Comparison of ENCODE assay signal across 11 cellular contexts in the genomic region with DNA sequence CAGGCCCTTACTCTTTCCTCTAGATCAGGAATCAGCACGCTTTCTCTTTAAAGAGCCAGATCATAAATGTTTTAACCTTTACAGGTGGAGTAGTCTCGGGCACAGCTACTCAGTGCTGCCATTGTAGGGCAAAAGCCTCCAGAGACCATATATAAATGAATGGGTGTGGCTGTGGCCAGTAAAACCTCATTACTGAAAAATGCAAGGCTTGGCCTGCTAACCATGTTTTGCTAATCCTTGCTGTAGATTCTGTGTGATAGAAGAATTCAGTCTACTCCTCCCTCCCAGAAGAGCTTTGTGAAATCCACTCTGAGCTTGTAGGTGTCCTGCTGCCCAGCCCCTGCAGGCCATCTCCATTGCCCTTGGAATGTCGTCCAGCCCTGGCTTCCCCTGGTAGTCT. TPM values are rescaled to one million over a fixed set of nuclear protein-coding genes. Genes with fewer than 3 reads are reported as not detected.
DNase-seq lines count a peak whose midpoint lies in the region; ATAC-seq and TF ChIP-seq lines count a peak whose summit lies in the region.
"Had no signal": no experiment of that assay in that cellular context is flagged by ENCODE, and none has a peak within 500 bp of the region (broad histone marks: within the 10 kb centered on the region; RNA-seq: fewer than 3 reads in every experiment).

No MANE protein-coding gene starts in this region.

- H3K36me3 ChIP-seq in CD4-positive, alpha-beta memory T cell (ENCODE audit: insufficient read depth, low read length) = peaks cover 88% of the 10 kb centered on the region
- peaks cover 99% of the 10 kb centered on the region for H3K36me3 ChIP-seq in osteoblast (ENCODE audit: insufficient read depth, low read length)

- no peaks in the 10 kb centered on the region for H3K9me3 ChIP-seq in CD4-positive, alpha-beta memory T cell (ENCODE audit: control insufficient read depth in 1 of 2, low read length in 2 of 2)
- no peaks in the 10 kb centered on the region for H3K9me3 ChIP-seq in osteoblast (ENCODE audit: low read depth, low read length)
- H3K9me3 ChIP-seq: thyroid gland had no signal

- H3K27ac Mint-ChIP-seq in CD4-positive, alpha-beta memory T cell = peak overlapping the region in 4 of 7 donors; percentile 4 to 54 (median 30)
- H3K27ac Mint-ChIP-seq in natural killer cell treated with Interleukin-12 subunit alpha and Interleukin-12 subunit beta and Interleukin-15 and Interleukin-18, amount 100 ng/mL, for 72 hours = peak overlapping the region in 1 of 2 donors; percentile 29

- no peak for DNase-seq in CD4-positive, alpha-beta memory T cell
- peak; percentile 55 for DNase-seq in M059J (ENCODE audit: low read depth)
- peak; percentile 68 for DNase-seq in osteoblast (ENCODE audit: insufficient read length, low spot score, missing footprints)
- no peak for DNase-seq in GOT3 (lab: John Stamatoyannopoulos, UW)
- no peak for DNase-seq in natural killer cell treated with Interleukin-12 subunit alpha and Interleukin-12 subunit beta and Interleukin-15 and Interleukin-18, amount 100 ng/mL, for 72 hours (ENCODE audit: low spot score)
- DNase-seq in HK-2 (ENCODE audit: unreplicated experiment) = no peak
- DNase-seq: activated T-cell treated with anti-CD3 and anti-CD28 coated beads, Interleukin-2, amount 50 U/mL, for 1 hour; NCI-H345; thyroid gland had no signal

- peaks cover 15% of the 10 kb centered on the region for H4K20me1 ChIP-seq in osteoblast (ENCODE audit: insufficient read depth, low read length)

- H2AFZ ChIP-seq in osteoblast (ENCODE audit: low read length) = no peak overlapping the region

- H3K4me1 Mint-ChIP-seq in CD4-positive, alpha-beta memory T cell = no peaks in the 10 kb centered on the region
- H3K4me1 Mint-ChIP-seq in natural killer cell treated with Interleukin-12 subunit alpha and Interleukin-12 subunit beta and Interleukin-15 and Interleukin-18, amount 100 ng/mL, for 72 hours (ENCODE audit: low read depth in 2 of 2) = peaks cover 2 to 5% of the 10 kb centered on the region in 2 donors

- H3K9me3 Mint-ChIP-seq in CD4-positive, alpha-beta memory T cell = no peaks in the 10 kb centered on the region
- H3K9me3 Mint-ChIP-seq in natural killer cell treated with Interleukin-12 subunit alpha and Interleukin-12 subunit beta and Interleukin-15 and Interleukin-18, amount 100 ng/mL, for 72 hours = no peaks in the 10 kb centered on the region

- POLR2A ChIA-PET in CD4-positive, alpha-beta memory T cell (lab: Charles Lee; ENCODE audit: partially characterized antibody) = interaction anchor here (1.1 kb wide), 1 partner anchor 8 kb away, joined by 3 read pairs; no protein-coding TSS in a partner anchor

- H3K4me3 Mint-ChIP-seq in CD4-positive, alpha-beta memory T cell = no peak overlapping the region
- H3K4me3 Mint-ChIP-seq in natural killer cell treated with Interleukin-12 subunit alpha and Interleukin-12 subunit beta and Interleukin-15 and Interleukin-18, amount 100 ng/mL, for 72 hours = no peak overlapping the region

- H3K79me2 ChIP-seq in osteoblast (ENCODE audit: insufficient read depth, low read length) = peaks cover 21% of the 10 kb centered on the region

- H3K4me3 ChIP-seq in CD4-positive, alpha-beta memory T cell (ENCODE audit: low read length in 2 of 2) = no peak overlapping the region
- H3K4me3 ChIP-seq in osteoblast (ENCODE audit: insufficient read depth, low read length) = no peak overlapping the region
- H3K4me3 ChIP-seq: thyroid gland had no signal

- no peaks in the 10 kb centered on the region for H3K27me3 Mint-ChIP-seq in CD4-positive, alpha-beta memory T cell
- H3K27me3 Mint-ChIP-seq in natural killer cell treated with Interleukin-12 subunit alpha and Interleukin-12 subunit beta and Interleukin-15 and Interleukin-18, amount 100 ng/mL, for 72 hours = no peaks in the 10 kb centered on the region

- peaks cover 55 to 79% of the 10 kb centered on the region in 2 donors for H3K36me3 Mint-ChIP-seq in CD4-positive, alpha-beta memory T cell
- peaks cover 38% of the 10 kb centered on the region for H3K36me3 Mint-ChIP-seq in natural killer cell treated with Interleukin-12 subunit alpha and Interleukin-12 subunit beta and Interleukin-15 and Interleukin-18, amount 100 ng/mL, for 72 hours

- no peak for TF ChIP-seq CTCF in osteoblast (IDR thresholded peaks at IDR 0.05; ENCODE audit: extremely low read depth, low read depth, low read length)

- CTCF ChIA-PET in CD4-positive, alpha-beta memory T cell (lab: Charles Lee; ENCODE audit: partially characterized antibody) = no interaction called here

- intact Hi-C loops in CD4-positive, alpha-beta memory T cell (cut with micrococcal nuclease) = no loop called here

- ATAC-seq in esophagus mucosa (peak; percentile 70), GM18873 (IDR thresholded peaks at IDR 0.05; ENCODE audit: low FRiP score, unreplicated experiment) (no peak)
- no peak for ATAC-seq in natural killer cell treated with Interleukin-12 subunit alpha and Interleukin-12 subunit beta and Interleukin-15 and Interleukin-18, amount 100 ng/mL, for 72 hours

- no peaks in the 10 kb centered on the region for H3K4me1 ChIP-seq in CD4-positive, alpha-beta memory T cell (ENCODE audit: insufficient read depth, low read length)
- peaks cover 16% of the 10 kb centered on the region for H3K4me1 ChIP-seq in osteoblast (ENCODE audit: insufficient read depth, low read length)
- H3K4me1 ChIP-seq: thyroid gland had no signal

- no peaks in the 10 kb centered on the region for H3K27me3 ChIP-seq in CD4-positive, alpha-beta memory T cell (ENCODE audit: insufficient read depth, low read length)
- no peaks in the 10 kb centered on the region for H3K27me3 ChIP-seq in osteoblast (ENCODE audit: insufficient read depth, low read length)
- H3K27me3 ChIP-seq: thyroid gland had no signal

- no peak overlapping the region for H3K27ac ChIP-seq in CD4-positive, alpha-beta memory T cell (ENCODE audit: low read depth, low read length)
- peak overlapping the region; percentile 70 for H3K27ac ChIP-seq in osteoblast (ENCODE audit: low read depth, low read length)
- H3K27ac ChIP-seq: thyroid gland had no signal

- peak overlapping the region; percentile 47 for H3K4me2 ChIP-seq in osteoblast (ENCODE audit: insufficient read depth, low read length)

RNA-seq across cellular contexts. Expression of a gene that starts 58.1 kb away (rescaled TPM):
- 100 to 1,000 TPM; 275 to 297 TPM for total RNA-seq in CD4-positive, alpha-beta memory T cell
- polyA plus RNA-seq in CD4-positive, alpha-beta memory T cell = 100 to 1,000 TPM; 191 to 515 TPM
- 355 and 816 TPM in 2 replicates for total RNA-seq in M059J (2014; rRNA removed; shearing (Covaris generic))
- total RNA-seq in esophagus mucosa = 192 TPM
- 193 and 198 TPM in 2 replicates for total RNA-seq in osteoblast
- 100 to 1,000 TPM; 831 to 919 TPM for total RNA-seq in natural killer cell treated with Interleukin-12 subunit alpha and Interleukin-12 subunit beta and Interleukin-15 and Interleukin-18, amount 100 ng/mL, for 72 hours

Comparison
In these comparisons a context has a peak if more than half of its experiments do, and no peak if none do; other contexts are left out.
1. DNase-seq: peak in M059J (single experiment) and osteoblast (single experiment); none in CD4-positive, alpha-beta memory T cell (0 of 5), GOT3 (single experiment), natural killer cell treated with Interleukin-12 subunit alpha and Interleukin-12 subunit beta and Interleukin-15 and Interleukin-18, amount 100 ng/mL, for 72 hours (single experiment) and HK-2 (single experiment).